In the genomic region with DNA sequence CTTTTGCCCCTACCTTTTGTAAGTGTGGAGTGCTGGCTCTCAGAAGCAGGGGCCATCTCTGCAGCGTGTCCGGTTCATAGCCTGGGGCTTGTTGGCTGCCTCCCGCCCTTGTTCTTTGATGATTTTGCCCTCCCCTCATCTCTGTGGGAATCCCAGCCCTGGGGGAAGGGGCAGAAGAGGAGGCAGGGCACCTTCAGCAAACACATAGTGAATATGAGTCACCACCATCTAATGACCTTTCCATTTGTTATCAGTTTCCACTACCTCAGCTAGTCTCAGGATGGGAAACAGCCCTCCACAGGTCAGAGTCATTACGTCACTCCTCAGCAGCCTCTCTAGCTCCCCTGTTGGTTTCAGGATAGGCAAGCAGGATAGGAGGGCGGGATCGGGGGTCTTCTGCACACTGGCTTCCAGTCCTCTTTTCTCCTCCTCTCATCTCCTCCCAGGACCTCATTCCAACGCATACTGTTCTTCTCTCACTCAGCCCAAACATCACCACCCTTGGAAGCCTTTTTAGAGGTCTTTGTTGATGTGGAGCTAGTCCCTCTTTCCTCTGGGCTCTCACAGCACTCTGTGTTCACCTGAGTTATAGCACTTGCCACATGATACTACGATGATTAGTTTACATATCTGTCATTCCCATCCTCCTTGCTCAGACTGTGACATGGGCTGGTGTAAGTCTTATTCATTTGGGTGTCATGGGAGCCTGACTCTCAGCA, we compare ENCODE assay signal across 8 cellular contexts. TPM values are rescaled to one million over a fixed set of nuclear protein-coding genes. Genes with fewer than 3 reads are reported as not detected.
DNase-seq lines count a peak whose midpoint lies in the region; ATAC-seq and TF ChIP-seq lines count a peak whose summit lies in the region.

No MANE protein-coding gene starts in this region.

- no peaks in the 10 kb centered on the region for H3K4me1 Mint-ChIP-seq in activated CD8-positive, alpha-beta memory T cell treated with anti-CD3 and anti-CD28 coated beads, Interleukin-2, amount 10 ng/mL, durations not matched to agents 7 days and 5 days

- TF ChIP-seq CTCF in GM12864 (IDR thresholded peaks at IDR 0.05; ENCODE audit: low read depth, low read length, missing control alignments) (peak; percentile 28), vagina (IDR thresholded peaks at IDR 0.05) (no peak)

- CTCF ChIA-PET in activated CD8-positive, alpha-beta memory T cell treated with anti-CD3 and anti-CD28 coated beads, Interleukin-2, amount 10 ng/mL, durations not matched to agents 7 days and 5 days (lab: Charles Lee): interaction anchor here (0.9 kb wide), 1 partner anchor 15 kb away, joined by 3 read pairs; no protein-coding TSS in a partner anchor

- intact Hi-C loops in vagina (cut with DNase I): no loop called here

- H3K36me3 ChIP-seq in vagina: peaks cover 0 to 33% of the 10 kb centered on the region in 2 donors

- H3K27ac ChIP-seq in vagina: no peak overlapping the region

- DNase-seq in GM12864 (ENCODE audit: low read depth) (no peak), islet precursor cell (peak; percentile 99), SKM-1 treated with dmso at 0.1 percent for 144 hours (lab: John Stamatoyannopoulos, UW; ENCODE audit: unreplicated experiment) (no peak), AG20443 (ENCODE audit: low spot score) (no peak), vagina (ENCODE audit: extremely low spot score in 2 of 2) (no peak)
- DNase-seq in activated CD8-positive, alpha-beta memory T cell treated with anti-CD3 and anti-CD28 coated beads, Interleukin-2, amount 10 ng/mL, durations not matched to agents 7 days and 5 days: no peak

- H3K4me1 ChIP-seq in vagina: no peaks in the 10 kb centered on the region

- no peaks in the 10 kb centered on the region for H3K36me3 Mint-ChIP-seq in activated CD8-positive, alpha-beta memory T cell treated with anti-CD3 and anti-CD28 coated beads, Interleukin-2, amount 10 ng/mL, durations not matched to agents 7 days and 5 days

- peak; percentile 43 for ATAC-seq in HG02759 (IDR thresholded peaks at IDR 0.05; ENCODE audit: unreplicated experiment)
- ATAC-seq in activated CD8-positive, alpha-beta memory T cell treated with anti-CD3 and anti-CD28 coated beads, Interleukin-2, amount 10 ng/mL, durations not matched to agents 7 days and 5 days: peak; percentile 45
- no peak for ATAC-seq in GM21717 (IDR thresholded peaks at IDR 0.05; ENCODE audit: unreplicated experiment)

- H3K27me3 ChIP-seq in vagina: no peaks in the 10 kb centered on the region

- H3K9me3 Mint-ChIP-seq in activated CD8-positive, alpha-beta memory T cell treated with anti-CD3 and anti-CD28 coated beads, Interleukin-2, amount 10 ng/mL, durations not matched to agents 7 days and 5 days (ENCODE audit: low read depth): no peaks in the 10 kb centered on the region

- H3K4me3 ChIP-seq in GM12864 (ENCODE audit: low read depth, low read length) (no peak overlapping the region), vagina (no peak overlapping the region)

- no peak overlapping the region for H3K27ac Mint-ChIP-seq in activated CD8-positive, alpha-beta memory T cell treated with anti-CD3 and anti-CD28 coated beads, Interleukin-2, amount 10 ng/mL, durations not matched to agents 7 days and 5 days

- H3K9me3 ChIP-seq in vagina: no peaks in the 10 kb centered on the region

- H3K27me3 Mint-ChIP-seq in activated CD8-positive, alpha-beta memory T cell treated with anti-CD3 and anti-CD28 coated beads, Interleukin-2, amount 10 ng/mL, durations not matched to agents 7 days and 5 days: no peaks in the 10 kb centered on the region

- H3K4me3 Mint-ChIP-seq in activated CD8-positive, alpha-beta memory T cell treated with anti-CD3 and anti-CD28 coated beads, Interleukin-2, amount 10 ng/mL, durations not matched to agents 7 days and 5 days: no peak overlapping the region

- TF ChIP-seq POLR2A in vagina (IDR thresholded peaks at IDR 0.05): no peak

RNA-seq across cellular contexts. Expression of gene GADD45A, which starts 15.8 kb away (rescaled TPM):
- 10 to 100 TPM; 30.2 to 33.7 TPM for total RNA-seq in activated CD8-positive, alpha-beta memory T cell treated with anti-CD3 and anti-CD28 coated beads, Interleukin-2, amount 10 ng/mL, durations not matched to agents 7 days and 5 days
- total RNA-seq in vagina: 44.4 TPM
